ENCODE assay signal across 1 cellular context in the genomic region with DNA sequence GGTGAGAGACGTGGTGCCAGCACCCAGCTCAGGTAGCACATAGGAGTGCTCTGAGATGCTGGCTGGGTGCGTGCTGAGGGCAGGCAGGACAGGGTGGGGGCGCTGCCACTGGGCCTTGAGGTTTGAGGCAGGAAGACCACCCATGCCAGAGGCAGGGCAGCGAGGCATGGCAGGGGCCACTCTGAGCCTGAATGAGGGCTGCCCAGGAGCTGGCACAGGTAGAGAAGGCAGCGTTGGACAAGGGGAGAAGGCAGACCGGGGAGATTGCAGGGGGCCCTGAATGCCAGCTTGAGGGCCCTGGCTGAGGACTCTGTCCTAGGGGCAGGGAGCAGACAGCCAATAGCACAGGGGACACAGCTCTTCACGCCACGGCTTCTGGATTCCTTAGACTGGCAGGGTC.
TF ChIP-seq lines count a peak whose summit lies in the region.

No MANE protein-coding gene starts in this region.

TF ChIP-seq in HepG2, 621 proteins besides CTCF, POLR2A, EP300 and RAD21 (continued from another document):
- TF ChIP-seq SRSF4 (IDR thresholded peaks at IDR 0.05; ENCODE audit: low read depth, low read length, poor library complexity, severe bottlenecking) (no peak), ISL2 (CRISPR knock-in tag; IDR thresholded peaks at IDR 0.05) (no peak), ZNF598 (CRISPR knock-in tag; IDR thresholded peaks at IDR 0.05; ENCODE audit: borderline replicate concordance) (no peak)
- TF ChIP-seq, protein P1, sequence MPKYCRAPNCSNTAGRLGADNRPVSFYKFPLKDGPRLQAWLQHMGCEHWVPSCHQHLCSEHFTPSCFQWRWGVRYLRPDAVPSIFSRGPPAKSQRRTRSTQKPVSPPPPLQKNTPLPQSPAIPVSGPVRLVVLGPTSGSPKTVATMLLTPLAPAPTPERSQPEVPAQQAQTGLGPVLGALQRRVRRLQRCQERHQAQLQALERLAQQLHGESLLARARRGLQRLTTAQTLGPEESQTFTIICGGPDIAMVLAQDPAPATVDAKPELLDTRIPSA (CRISPR knock-in tag; IDR thresholded peaks at IDR 0.05; ENCODE audit: borderline replicate concordance), result no peak
